Comparison of ENCODE assay signal across 20 cellular contexts in genomic region chr7:43791-44540, GRCh38.
DNase-seq lines count a peak whose midpoint lies in the region; ATAC-seq, FAIRE-seq and TF ChIP-seq lines count a peak whose summit lies in the region.
"Had no signal": no experiment of that assay in that cellular context is flagged by ENCODE, and none has a peak within 500 bp of the region (broad histone marks: within the 10 kb centered on the region; RNA-seq: fewer than 3 reads in every experiment).

No MANE protein-coding gene starts in this region.

- no peak for TF ChIP-seq CTCF in IMR-90 (conservative IDR thresholded peaks at IDR 0.05; ENCODE audit: low read depth, low read length)
- no peak for TF ChIP-seq CTCF in endodermal cell (conservative IDR thresholded peaks at IDR 0.05)
- TF ChIP-seq CTCF in prostate gland (IDR thresholded peaks at IDR 0.05) = no peak
- no peak for TF ChIP-seq CTCF in WERI-Rb-1 (IDR thresholded peaks at IDR 0.05; ENCODE audit: low read depth, low read length)

- no peak overlapping the region for H2AFZ ChIP-seq in IMR-90 (replicated peaks; ENCODE audit: low read length, poor library complexity)

- no peak overlapping the region for H2BK120ac ChIP-seq in IMR-90 (ENCODE audit: low read depth, low read length)

- no peaks in the 10 kb centered on the region for H4K20me1 ChIP-seq in IMR-90 (ENCODE audit: insufficient read depth, low read length)

- BruUV-seq in IMR-90 (replicated peaks; lab: Mats Ljungman, UMichigan) = no TSS peak

- H2BK15ac ChIP-seq in IMR-90 (ENCODE audit: low read depth, low read length) = no peak overlapping the region

- TF ChIP-seq RAD21 in IMR-90 (IDR thresholded peaks at IDR 0.05; ENCODE audit: low read length) = no peak

- no peaks in the 10 kb centered on the region for H3K9me3 ChIP-seq in IMR-90 (ENCODE audit: control insufficient read depth, insufficient read depth, low read length)
- no peaks in the 10 kb centered on the region for H3K9me3 ChIP-seq in endodermal cell (ENCODE audit: control insufficient read depth, low read length)
- no peaks in the 10 kb centered on the region for H3K9me3 ChIP-seq in prostate gland
- H3K9me3 ChIP-seq in WERI-Rb-1 (ENCODE audit: severe bottlenecking) = peaks cover 2% of the 10 kb centered on the region
- H3K9me3 ChIP-seq: esophagus muscularis mucosa, gastroesophageal sphincter, testis had no signal

- no peak overlapping the region for H3K14ac ChIP-seq in IMR-90 (replicated peaks; ENCODE audit: low read depth, low read length)

- no peak overlapping the region for H3K4me3 ChIP-seq in IMR-90 (ENCODE audit: insufficient read depth, low read depth, low read length)
- H3K4me3 ChIP-seq in endodermal cell (ENCODE audit: low read length) = no peak overlapping the region
- H3K4me3 ChIP-seq in prostate gland = no peak overlapping the region
- H3K4me3 ChIP-seq in WERI-Rb-1 (ENCODE audit: low read depth, low read length) = no peak overlapping the region
- H3K4me3 ChIP-seq: coronary artery, esophagus muscularis mucosa, gastroesophageal sphincter, testis had no signal

- H3K9me1 ChIP-seq in IMR-90 (ENCODE audit: insufficient read depth, low read length) = no peaks in the 10 kb centered on the region

- no peak overlapping the region for H4K8ac ChIP-seq in IMR-90 (ENCODE audit: low read depth in 2 of 2, low read length in 2 of 2)

- in situ Hi-C loops in IMR-90 (cut with MboI; ENCODE audit: low sequenced_read_pairs) = no loop called here

- DNase-seq in HTR-8/SVneo (ENCODE audit: insufficient read length, low spot score) (no peak), IMR-90 (no peak), endodermal cell (peak; percentile 34), prostate gland (ENCODE audit: low spot score) (peak; percentile 1), WERI-Rb-1 (no peak)
- DNase-seq in stimulated activated naive CD8-positive, alpha-beta T cell treated with anti-CD3 and anti-CD28 coated beads, Interleukin-15, Interleukin-2, amounts not matched to agents 100 U/mL and 50 U/mL, for 24 hours = no peak
- DNase-seq: activated CD4-positive, alpha-beta T cell treated with anti-CD3 and anti-CD28 coated beads, Interleukin-2, amount 50 U/mL, for 1 hour; activated naive CD4-positive, alpha-beta T cell; CD4-positive, CD25-positive, alpha-beta regulatory T cell; H7; NCI-H1092 treated with DMSO at 0.1 percent for 48 hours; NCI-H2029; small intestine; stimulated activated naive B cell treated with anti-CD40 and anti-IgM and Interleukin-4, amounts not matched to agents 10 μg/mL and 1 μg/mL and 100 μg/mL, for 72 hours; testis had no signal

- H3K4me3 Mint-ChIP-seq in endodermal cell = no peak overlapping the region
- H3K4me3 Mint-ChIP-seq: brain; CD4-positive, CD25-positive, alpha-beta regulatory T cell; stimulated activated naive B cell treated with anti-CD40 and anti-IgM and Interleukin-4, amounts not matched to agents 10 μg/mL and 1 μg/mL and 100 μg/mL, for 72 hours had no signal

- POLR2A ChIA-PET in IMR-90 (lab: Charles Lee; ENCODE audit: unreplicated experiment) = no interaction called here

- H4K5ac ChIP-seq in IMR-90 (ENCODE audit: low read depth, low read length) = no peak overlapping the region

- no peak overlapping the region for H3K4me2 ChIP-seq in IMR-90 (ENCODE audit: low read depth, low read length)

- H3K23ac ChIP-seq in IMR-90 (ENCODE audit: low read depth, low read length) = no peak overlapping the region

- no peaks in the 10 kb centered on the region for H3K9me3 Mint-ChIP-seq in endodermal cell
- H3K9me3 Mint-ChIP-seq: stimulated activated naive B cell treated with anti-CD40 and anti-IgM and Interleukin-4, amounts not matched to agents 10 μg/mL and 1 μg/mL and 100 μg/mL, for 72 hours had no signal

- peak overlapping the region; percentile 72 for H2AK9ac ChIP-seq in IMR-90 (replicated peaks; ENCODE audit: low read depth, low read length, poor library complexity)

- H3K56ac ChIP-seq in IMR-90 (ENCODE audit: extremely low read depth, insufficient read depth, low read length) = no peak overlapping the region

- H2AK5ac ChIP-seq in IMR-90 (ENCODE audit: low read depth, low read length) = no peak overlapping the region

- H3K36me3 Mint-ChIP-seq in endodermal cell (ENCODE audit: low read depth) = no peaks in the 10 kb centered on the region
- H3K36me3 Mint-ChIP-seq: brain; stimulated activated naive B cell treated with anti-CD40 and anti-IgM and Interleukin-4, amounts not matched to agents 10 μg/mL and 1 μg/mL and 100 μg/mL, for 72 hours had no signal

- intact Hi-C loops in IMR-90 (cut with micrococcal nuclease) (no loop called here), prostate gland (cut with DNase I) (no loop called here)

- peaks cover 5% of the 10 kb centered on the region for H3K4me1 Mint-ChIP-seq in endodermal cell
- H3K4me1 Mint-ChIP-seq: CD4-positive, CD25-positive, alpha-beta regulatory T cell; stimulated activated naive B cell treated with anti-CD40 and anti-IgM and Interleukin-4, amounts not matched to agents 10 μg/mL and 1 μg/mL and 100 μg/mL, for 72 hours had no signal

- ATAC-seq in IMR-90 (ENCODE audit: low read depth) (no peak), GM19463 (IDR thresholded peaks at IDR 0.05; ENCODE audit: unreplicated experiment) (no peak)
- ATAC-seq in stimulated activated naive CD8-positive, alpha-beta T cell treated with anti-CD3 and anti-CD28 coated beads, Interleukin-15, Interleukin-2, amounts not matched to agents 100 U/mL and 50 U/mL, for 24 hours = no peak
- ATAC-seq: gastroesophageal sphincter; stimulated activated naive B cell treated with anti-CD40 and anti-IgM and Interleukin-4, amounts not matched to agents 10 μg/mL and 1 μg/mL and 100 μg/mL, for 72 hours had no signal

- H3K9ac ChIP-seq in IMR-90 (ENCODE audit: low read depth, low read length) = no peak overlapping the region
- H3K9ac ChIP-seq in endodermal cell (ENCODE audit: extremely low read depth, low read length, poor library complexity, severe bottlenecking) = no peak overlapping the region

- H3K27ac Mint-ChIP-seq in endodermal cell = no peak overlapping the region
- H3K27ac Mint-ChIP-seq: CD4-positive, CD25-positive, alpha-beta regulatory T cell; stimulated activated naive B cell treated with anti-CD40 and anti-IgM and Interleukin-4, amounts not matched to agents 10 μg/mL and 1 μg/mL and 100 μg/mL, for 72 hours had no signal

- H3K4me1 ChIP-seq in IMR-90 (ENCODE audit: control insufficient read depth, insufficient read depth, low read length) (no peaks in the 10 kb centered on the region), endodermal cell (ENCODE audit: control insufficient read depth, insufficient read depth, low read length) (peaks cover 6% of the 10 kb centered on the region), prostate gland (replicated peaks) (no peaks in the 10 kb centered on the region)
- H3K4me1 ChIP-seq: esophagus muscularis mucosa, gastroesophageal sphincter, testis had no signal

- H2BK20ac ChIP-seq in IMR-90 (ENCODE audit: low read depth, low read length) = no peak overlapping the region

- CTCF ChIA-PET in IMR-90 (lab: Yijun Ruan, JAX) = no interaction called here

- no peak overlapping the region for H3K18ac ChIP-seq in IMR-90 (ENCODE audit: low read depth, low read length)

- H3K27me3 ChIP-seq in IMR-90 (ENCODE audit: control insufficient read depth, insufficient read depth, low read length) = peaks cover 51% of the 10 kb centered on the region
- H3K27me3 ChIP-seq in endodermal cell (ENCODE audit: control insufficient read depth, insufficient read depth, low read length, poor library complexity, severe bottlenecking) = peaks cover 58% of the 10 kb centered on the region
- H3K27me3 ChIP-seq in prostate gland (replicated peaks; ENCODE audit: insufficient read depth) = peaks cover 4% of the 10 kb centered on the region
- no peaks in the 10 kb centered on the region for H3K27me3 ChIP-seq in WERI-Rb-1 (ENCODE audit: insufficient read depth, low read depth, severe bottlenecking)
- H3K27me3 ChIP-seq: testis had no signal

- no peak overlapping the region for H3K4ac ChIP-seq in IMR-90 (ENCODE audit: low read depth, low read length)

- H3K79me1 ChIP-seq in IMR-90 (ENCODE audit: low read depth in 1 of 2, low read length in 2 of 2) = no peaks in the 10 kb centered on the region

- dilution Hi-C loops in IMR-90 (cut with HindIII; ENCODE audit: low sequenced_read_pairs, unreplicated experiment) = no loop called here

- no peak overlapping the region for H4K91ac ChIP-seq in IMR-90 (ENCODE audit: insufficient read depth, low read depth, low read length)

- no peak overlapping the region for H3K27ac ChIP-seq in IMR-90 (ENCODE audit: insufficient read depth, low read length)
- H3K27ac ChIP-seq in endodermal cell (ENCODE audit: low read depth, low read length) = no peak overlapping the region
- no peak overlapping the region for H3K27ac ChIP-seq in prostate gland
- no peak overlapping the region for H3K27ac ChIP-seq in WERI-Rb-1
- H3K27ac ChIP-seq: coronary artery, esophagus muscularis mucosa, gastroesophageal sphincter, testis had no signal

- TF ChIP-seq POLR2A in IMR-90 (IDR thresholded peaks at IDR 0.05; ENCODE audit: low read depth, low read length) (no peak), prostate gland (IDR thresholded peaks at IDR 0.05) (no peak)

- no peak overlapping the region for H2BK5ac ChIP-seq in IMR-90 (ENCODE audit: low read depth, low read length, poor library complexity, severe bottlenecking)

- H3K27me3 Mint-ChIP-seq in endodermal cell (ENCODE audit: insufficient read depth) = peaks cover 54% of the 10 kb centered on the region

- 71% methylated on average over 4 of the region's 14 CpGs; no CpG with 5 or more reads in 1 of the 2 experiments for WGBS in IMR-90 (ENCODE audit: extremely low coverage in 2 of 2, insufficient read length in 1 of 2), 2 experiments
- 90 to 94% methylated on average over 9 to 14 of the region's 14 CpGs for WGBS in endodermal cell (ENCODE audit: insufficient coverage in 1 of 2, insufficient read length in 1 of 2), 2 experiments
- 91% methylated on average over 14 of the region's 14 CpGs for WGBS in prostate gland

- peak; percentile 36 for FAIRE-seq in HTR-8/SVneo (lab: Jason Lieb, UNC)
- FAIRE-seq: small intestine had no signal

- H3K36me3 ChIP-seq in IMR-90 (ENCODE audit: control insufficient read depth, insufficient read depth, low read length) (no peaks in the 10 kb centered on the region), endodermal cell (ENCODE audit: control insufficient read depth, insufficient read depth, low read length) (no peaks in the 10 kb centered on the region), prostate gland (no peaks in the 10 kb centered on the region), WERI-Rb-1 (no peaks in the 10 kb centered on the region)
- H3K36me3 ChIP-seq: esophagus muscularis mucosa, gastroesophageal sphincter had no signal

TF ChIP-seq in IMR-90, 13 proteins besides CTCF, POLR2A, EP300 and RAD21 (continues in another document):
- no peak for TF ChIP-seq ELK1 (IDR thresholded peaks at IDR 0.05; ENCODE audit: borderline replicate concordance, low read depth, low read length)

Comparison
In these comparisons a context has a peak if more than half of its experiments do, and no peak if none do; other contexts are left out.
1. DNase-seq: peak in endodermal cell (single experiment) and prostate gland (single experiment); none in HTR-8/SVneo (single experiment), IMR-90 (single experiment), WERI-Rb-1 (single experiment) and stimulated activated naive CD8-positive, alpha-beta T cell treated with anti-CD3 and anti-CD28 coated beads, Interleukin-15, Interleukin-2, amounts not matched to agents 100 U/mL and 50 U/mL, for 24 hours (single experiment).